ENCODE assay signal across 1 cellular context in the genomic region with DNA sequence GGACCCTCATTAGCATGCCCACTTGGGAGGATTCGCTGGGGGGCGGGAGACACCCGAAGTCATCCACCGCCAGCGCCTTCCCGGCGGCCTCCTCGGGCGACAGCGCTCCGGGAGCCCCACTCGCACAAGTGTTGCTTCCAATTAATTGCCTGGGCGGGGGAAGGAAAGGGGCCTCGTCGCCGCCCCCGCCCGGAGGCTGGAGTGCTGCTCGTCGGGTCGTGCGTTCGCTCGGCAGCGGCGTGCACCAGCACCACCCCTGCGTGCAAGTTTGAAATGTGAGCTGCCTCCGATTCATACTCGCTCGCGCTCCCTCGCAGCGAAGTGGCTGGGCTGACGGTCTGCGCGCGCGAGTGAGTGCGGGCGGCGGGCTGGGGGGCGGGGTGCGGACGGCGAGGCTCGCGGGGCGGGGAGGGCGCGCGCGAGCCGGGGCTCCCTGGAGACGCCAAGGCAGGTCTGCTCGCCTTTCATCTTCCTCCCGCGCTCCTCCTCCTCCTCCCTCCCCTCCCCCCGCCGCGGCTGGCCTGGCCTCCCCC.
TF ChIP-seq lines count a peak whose summit lies in the region.

No MANE protein-coding gene starts in this region.

TF ChIP-seq in GM12878, 131 proteins besides CTCF, POLR2A, EP300 and RAD21 (continued from another document):
- TF ChIP-seq, protein P1, sequence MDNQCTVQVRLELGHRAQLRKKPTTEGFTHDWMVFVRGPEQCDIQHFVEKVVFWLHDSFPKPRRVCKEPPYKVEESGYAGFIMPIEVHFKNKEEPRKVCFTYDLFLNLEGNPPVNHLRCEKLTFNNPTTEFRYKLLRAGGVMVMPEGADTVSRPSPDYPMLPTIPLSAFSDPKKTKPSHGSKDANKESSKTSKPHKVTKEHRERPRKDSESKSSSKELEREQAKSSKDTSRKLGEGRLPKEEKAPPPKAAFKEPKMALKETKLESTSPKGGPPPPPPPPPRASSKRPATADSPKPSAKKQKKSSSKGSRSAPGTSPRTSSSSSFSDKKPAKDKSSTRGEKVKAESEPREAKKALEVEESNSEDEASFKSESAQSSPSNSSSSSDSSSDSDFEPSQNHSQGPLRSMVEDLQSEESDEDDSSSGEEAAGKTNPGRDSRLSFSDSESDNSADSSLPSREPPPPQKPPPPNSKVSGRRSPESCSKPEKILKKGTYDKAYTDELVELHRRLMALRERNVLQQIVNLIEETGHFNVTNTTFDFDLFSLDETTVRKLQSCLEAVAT (IDR thresholded peaks at IDR 0.05): no peak
- TF ChIP-seq DPF2 (IDR thresholded peaks at IDR 0.05): peak; percentile 54; the same call in 1 of the 2 replicates
- TF ChIP-seq SRF (IDR thresholded peaks at IDR 0.05; ENCODE audit: low read depth in 2 of 2, low read length in 2 of 2): no peak
- TF ChIP-seq NKRF (conservative IDR thresholded peaks at IDR 0.05): peak; percentile 60
- TF ChIP-seq, protein P2, sequence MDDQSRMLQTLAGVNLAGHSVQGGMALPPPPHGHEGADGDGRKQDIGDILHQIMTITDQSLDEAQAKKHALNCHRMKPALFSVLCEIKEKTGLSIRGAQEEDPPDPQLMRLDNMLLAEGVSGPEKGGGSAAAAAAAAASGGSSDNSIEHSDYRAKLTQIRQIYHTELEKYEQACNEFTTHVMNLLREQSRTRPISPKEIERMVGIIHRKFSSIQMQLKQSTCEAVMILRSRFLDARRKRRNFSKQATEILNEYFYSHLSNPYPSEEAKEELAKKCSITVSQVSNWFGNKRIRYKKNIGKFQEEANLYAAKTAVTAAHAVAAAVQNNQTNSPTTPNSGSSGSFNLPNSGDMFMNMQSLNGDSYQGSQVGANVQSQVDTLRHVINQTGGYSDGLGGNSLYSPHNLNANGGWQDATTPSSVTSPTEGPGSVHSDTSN (IDR thresholded peaks at IDR 0.05; ENCODE audit: insufficient replicate concordance, low read depth, low read length): no peak
- TF ChIP-seq HDAC2 (IDR thresholded peaks at IDR 0.05): no peak
- TF ChIP-seq SIN3A (IDR thresholded peaks at IDR 0.05; ENCODE audit: low read depth, low read length): peak; percentile 69; the same call in 1 of the 2 replicates
- peak; percentile 45; the same call in 1 of the 2 replicates for TF ChIP-seq SMAD5 (IDR thresholded peaks at IDR 0.05; ENCODE audit: low read depth)
- peak; percentile 34; the same call in 1 of the 2 replicates for TF ChIP-seq LARP7 (IDR thresholded peaks at IDR 0.05)
- peak; percentile 66; the same call in 1 of the 3 replicates for TF ChIP-seq POU2F2 (IDR thresholded peaks at IDR 0.05; ENCODE audit: borderline replicate concordance, low read depth, low read length)
- peak; percentile 74; the same call in 1 of the 2 replicates for TF ChIP-seq SMARCA5 (IDR thresholded peaks at IDR 0.05)
- 0 out of 2 replicates have a peak, but pooled peaks have one; percentile 22 for TF ChIP-seq BCL11A (IDR thresholded peaks at IDR 0.05; ENCODE audit: low read depth, low read length)
- TF ChIP-seq ZBTB4 (CRISPR knock-in tag; IDR thresholded peaks at IDR 0.05): no peak
- TF ChIP-seq MYC (IDR thresholded peaks at IDR 0.05; ENCODE audit: insufficient read depth, insufficient read length, insufficient replicate concordance, low read length, severe bottlenecking): no peak
- no peak for TF ChIP-seq ESRRA (IDR thresholded peaks at IDR 0.05; ENCODE audit: low read length)
- peak; percentile 77; the same call in 1 of the 2 replicates for TF ChIP-seq BACH1 (IDR thresholded peaks at IDR 0.05; ENCODE audit: borderline replicate concordance)
- peak; percentile 61 for TF ChIP-seq ZNF687 (IDR thresholded peaks at IDR 0.05)
- TF ChIP-seq, protein P3, sequence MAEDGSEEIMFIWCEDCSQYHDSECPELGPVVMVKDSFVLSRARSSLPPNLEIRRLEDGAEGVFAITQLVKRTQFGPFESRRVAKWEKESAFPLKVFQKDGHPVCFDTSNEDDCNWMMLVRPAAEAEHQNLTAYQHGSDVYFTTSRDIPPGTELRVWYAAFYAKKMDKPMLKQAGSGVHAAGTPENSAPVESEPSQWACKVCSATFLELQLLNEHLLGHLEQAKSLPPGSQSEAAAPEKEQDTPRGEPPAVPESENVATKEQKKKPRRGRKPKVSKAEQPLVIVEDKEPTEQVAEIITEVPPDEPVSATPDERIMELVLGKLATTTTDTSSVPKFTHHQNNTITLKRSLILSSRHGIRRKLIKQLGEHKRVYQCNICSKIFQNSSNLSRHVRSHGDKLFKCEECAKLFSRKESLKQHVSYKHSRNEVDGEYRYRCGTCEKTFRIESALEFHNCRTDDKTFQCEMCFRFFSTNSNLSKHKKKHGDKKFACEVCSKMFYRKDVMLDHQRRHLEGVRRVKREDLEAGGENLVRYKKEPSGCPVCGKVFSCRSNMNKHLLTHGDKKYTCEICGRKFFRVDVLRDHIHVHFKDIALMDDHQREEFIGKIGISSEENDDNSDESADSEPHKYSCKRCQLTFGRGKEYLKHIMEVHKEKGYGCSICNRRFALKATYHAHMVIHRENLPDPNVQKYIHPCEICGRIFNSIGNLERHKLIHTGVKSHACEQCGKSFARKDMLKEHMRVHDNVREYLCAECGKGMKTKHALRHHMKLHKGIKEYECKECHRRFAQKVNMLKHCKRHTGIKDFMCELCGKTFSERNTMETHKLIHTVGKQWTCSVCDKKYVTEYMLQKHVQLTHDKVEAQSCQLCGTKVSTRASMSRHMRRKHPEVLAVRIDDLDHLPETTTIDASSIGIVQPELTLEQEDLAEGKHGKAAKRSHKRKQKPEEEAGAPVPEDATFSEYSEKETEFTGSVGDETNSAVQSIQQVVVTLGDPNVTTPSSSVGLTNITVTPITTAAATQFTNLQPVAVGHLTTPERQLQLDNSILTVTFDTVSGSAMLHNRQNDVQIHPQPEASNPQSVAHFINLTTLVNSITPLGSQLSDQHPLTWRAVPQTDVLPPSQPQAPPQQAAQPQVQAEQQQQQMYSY (CRISPR knock-in tag; IDR thresholded peaks at IDR 0.05): no peak
- peak; percentile 29 to 63; a peak in 2 of 4 replicates for TF ChIP-seq BHLHE40 (IDR thresholded peaks at IDR 0.05; ENCODE audit: borderline replicate concordance in 1 of 2, low read depth in 2 of 2, low read length in 1 of 2)
- peak; percentile 65; the same call in 1 of the 2 replicates for TF ChIP-seq TAF1 (IDR thresholded peaks at IDR 0.05; ENCODE audit: borderline replicate concordance, low read depth, low read length)
- TF ChIP-seq POLR2AphosphoS5 (IDR thresholded peaks at IDR 0.05; ENCODE audit: low read length): peak; percentile 80
- TF ChIP-seq YY1 (IDR thresholded peaks at IDR 0.05; ENCODE audit: low read depth, low read length): 0 out of 2 replicates have a peak, but pooled peaks have one; percentile 43
- TF ChIP-seq CHD1 (IDR thresholded peaks at IDR 0.05; ENCODE audit: low read depth, low read length): 0 out of 2 replicates have a peak, but pooled peaks have one; percentile 66
- 0 out of 2 replicates have a peak, but pooled peaks have one; percentile 26 for TF ChIP-seq PAX5 (IDR thresholded peaks at IDR 0.05; ENCODE audit: borderline replicate concordance, low read depth, low read length)
- 0 out of 2 replicates have a peak, but pooled peaks have one; percentile 33 for TF ChIP-seq E2F4 (IDR thresholded peaks at IDR 0.05; ENCODE audit: low read depth, low read length)
- peak; percentile 51; the same call in 1 of the 2 replicates for TF ChIP-seq GATAD2B (conservative IDR thresholded peaks at IDR 0.05; ENCODE audit: low read depth)
- peak; percentile 14 to 83 for TF ChIP-seq EGR1 (IDR thresholded peaks at IDR 0.05; ENCODE audit: borderline replicate concordance in 1 of 2, low read depth in 2 of 2, low read length in 2 of 2)
